ENCODE assay signal across 8 cellular contexts in the genomic region with DNA sequence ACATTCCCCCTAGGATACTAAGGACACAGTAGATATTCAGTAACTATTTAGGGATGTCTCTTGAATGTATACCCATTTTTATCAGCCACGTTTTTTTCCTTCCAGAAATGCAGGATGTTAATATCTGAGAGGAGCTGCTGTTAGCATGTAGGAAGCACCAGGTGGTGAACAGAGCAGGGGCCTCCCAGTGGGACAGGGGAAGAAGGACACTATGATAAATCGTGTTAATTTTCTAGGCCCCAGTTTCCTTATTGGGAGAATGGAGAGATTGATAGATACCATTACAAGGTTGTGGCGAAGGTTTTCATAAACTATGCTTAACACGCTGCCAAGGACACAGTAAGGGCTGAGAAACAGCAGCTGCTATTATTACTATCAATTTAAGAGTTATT. TPM values are rescaled to one million over a fixed set of nuclear protein-coding genes. Genes with fewer than 3 reads are reported as not detected.
DNase-seq lines count a peak whose midpoint lies in the region; ATAC-seq and TF ChIP-seq lines count a peak whose summit lies in the region.

No MANE protein-coding gene starts in this region.

- ATAC-seq in Panc1, result peak; percentile 31
- ATAC-seq in esophagus mucosa, result peak; percentile 17
- ATAC-seq in HG02852 (IDR thresholded peaks at IDR 0.05; ENCODE audit: unreplicated experiment), result no peak

- TF ChIP-seq CTCF in Panc1 (IDR thresholded peaks at IDR 0.05) (no peak), ovary (IDR thresholded peaks at IDR 0.05) (no peak)

- no TSS peak for BruUV-seq in Panc1 (replicated peaks; lab: Mats Ljungman, UMichigan)

- POLR2A ChIA-PET in Panc1 (lab: Charles Lee), result interaction anchor here (1.2 kb wide), 1 partner anchor 17 kb away, joined by 3 read pairs; no protein-coding TSS in a partner anchor

- intact Hi-C loops in Panc1 (cut with micrococcal nuclease; ENCODE audit: unreplicated experiment), result no loop called here
- intact Hi-C loops in ovary (cut with DNase I), result no loop called here

- CTCF ChIA-PET in Panc1 (lab: Charles Lee), result no interaction called here

- DNase-seq in EL (peak; percentile 5), Panc1 (ENCODE audit: low read depth, low spot score) (no peak), ovary (no peak), mesenteric fat pad (ENCODE audit: low spot score) (no peak), AML-193 (lab: John Stamatoyannopoulos, UW) (no peak), HuH-7.5 (ENCODE audit: low spot score) (no peak)

- H3K4me3 ChIP-seq in Panc1 (ENCODE audit: low read depth in 2 of 2, low read length in 2 of 2) (peak overlapping the region; percentile 72 to 87), ovary (peak overlapping the region; percentile 69)

- no peaks in the 10 kb centered on the region for H3K4me1 ChIP-seq in Panc1 (ENCODE audit: control insufficient read depth, insufficient read depth, low read length)
- H3K4me1 ChIP-seq in ovary (ENCODE audit: insufficient read depth), result no peaks in the 10 kb centered on the region

- H3K36me3 ChIP-seq in Panc1 (ENCODE audit: control insufficient read depth, insufficient read depth, low read length) (no peaks in the 10 kb centered on the region; the same call in 1 of the 2 replicates), ovary (no peaks in the 10 kb centered on the region)

- in situ Hi-C loops in Panc1 (cut with HindIII; ENCODE audit: low pct_unique_long_range_greater_than_20kb, low sequenced_read_pairs), result no loop called here

- H3K27ac ChIP-seq in Panc1 (ENCODE audit: low read length), result 0 out of 2 replicates have a peak overlapping the region, but pooled peaks have one; percentile 23
- H3K27ac ChIP-seq in ovary, result no peak overlapping the region

- H3K9me3 ChIP-seq in Panc1 (ENCODE audit: control insufficient read depth, insufficient read depth, low read depth, low read length) (no peaks in the 10 kb centered on the region), ovary (no peaks in the 10 kb centered on the region)

- H3K27me3 ChIP-seq in Panc1 (ENCODE audit: control insufficient read depth, insufficient read depth, low read length), result no peaks in the 10 kb centered on the region
- H3K27me3 ChIP-seq in ovary, result no peaks in the 10 kb centered on the region

- WGBS in ovary, 3 donors, result 0 to 2% (median 1%) methylated on average over 4 of the region's 4 CpGs

- no peak for TF ChIP-seq POLR2A in ovary (IDR thresholded peaks at IDR 0.05)

- no peak for TF ChIP-seq EP300 in ovary (IDR thresholded peaks at IDR 0.05)

RNA-seq across cellular contexts. Expression of a gene that starts 45.4 kb away (rescaled TPM):
- total RNA-seq in Panc1 (2021; ENCODE audit: unreplicated experiment), result not detected
- not detected for polyA plus RNA-seq in Panc1 (2012; ENCODE audit: insufficient read length)
- total RNA-seq in esophagus mucosa, result not detected
- not detected for total RNA-seq in ovary
- polyA plus RNA-seq in ovary, result not detected
- not detected for total RNA-seq in mesenteric fat pad

RNA-seq across cellular contexts. Expression of a gene that starts 51.5 kb away (rescaled TPM):
- total RNA-seq in Panc1 (2021; ENCODE audit: unreplicated experiment) (60.9 TPM), esophagus mucosa (45.8 TPM), ovary (10 to 100 TPM; 23.1 to 63.3 (median 58.1) TPM), mesenteric fat pad (66.1 TPM)
- 26.5 TPM for polyA plus RNA-seq in Panc1 (2012; ENCODE audit: insufficient read length)
- 10 to 100 TPM; 39.5 to 95.6 TPM for polyA plus RNA-seq in ovary
